21 cellular contexts compared by ENCODE assay signal in the genomic region with DNA sequence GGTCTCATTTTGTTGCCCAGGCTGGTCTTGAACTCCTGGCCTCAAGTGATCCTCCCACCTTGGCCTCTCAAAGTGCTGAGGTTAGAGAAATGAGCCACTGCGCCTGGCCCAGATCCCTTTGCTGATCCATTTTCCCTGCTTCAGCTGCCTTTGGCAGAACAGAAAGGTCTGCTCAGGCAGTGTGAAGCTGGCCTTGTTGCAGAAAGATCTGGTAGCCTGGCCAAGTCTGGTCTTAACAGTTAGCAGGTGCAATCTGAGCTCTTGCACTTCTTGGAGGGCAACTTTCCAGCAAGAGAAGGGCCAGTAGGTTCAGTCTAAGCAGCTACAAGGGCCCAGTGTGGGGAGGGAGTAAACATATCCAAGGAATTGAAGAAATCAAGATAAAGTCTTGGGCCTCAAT. TPM values are rescaled to one million over a fixed set of nuclear protein-coding genes. Genes with fewer than 3 reads are reported as not detected.
A peak's percentile ranks its signal among the peaks of the same experiment; 100 is the strongest.
DNase-seq lines count a peak whose midpoint lies in the region; ATAC-seq, FAIRE-seq and TF ChIP-seq lines count a peak whose summit lies in the region.
"Had no signal": no experiment of that assay in that cellular context is flagged by ENCODE, and none has a peak within 500 bp of the region (broad histone marks: within the 10 kb centered on the region; RNA-seq: fewer than 3 reads in every experiment).

No MANE protein-coding gene starts in this region.

- DNase-seq in G401 (ENCODE audit: low spot score) = peak; percentile 43
- DNase-seq in SJCRH30 = peak in 1 of 2 experiments; percentile 6
- no peak for DNase-seq in left lung
- peak in 1 of 2 donors; percentile 43 for DNase-seq in gastrocnemius medialis
- no peak for DNase-seq in NCI-H345 treated with DMSO at 0.1 percent for 48 hours (lab: John Stamatoyannopoulos, UW; ENCODE audit: unreplicated experiment)
- no peak for DNase-seq in DMS114 treated with DMSO at 0.1 percent for 48 hours (lab: John Stamatoyannopoulos, UW; ENCODE audit: unreplicated experiment)
- no peak for DNase-seq in stimulated activated naive CD8-positive, alpha-beta T cell treated with anti-CD3 and anti-CD28 coated beads, Interleukin-15, amount 100 ng/mL, for 72 hours
- no peak for DNase-seq in small intestine
- DNase-seq: activated CD4-positive, alpha-beta T cell treated with anti-CD3 and anti-CD28 coated beads for 4 hours; aorta; effector memory CD8-positive, alpha-beta T cell; naive thymus-derived CD4-positive, alpha-beta T cell; NCI-H1048; NCI-H1930; right cardiac atrium; stimulated activated CD4-positive, alpha-beta T cell treated with anti-CD3 and anti-CD28 coated beads, Interleukin-15, amount 100 ng/mL, for 24 hours had no signal

- TF ChIP-seq POLR2A in gastrocnemius medialis (IDR thresholded peaks at IDR 0.05) = no peak

- no peak overlapping the region for H3K4me3 Mint-ChIP-seq in stimulated activated naive CD8-positive, alpha-beta T cell treated with anti-CD3 and anti-CD28 coated beads, Interleukin-15, amount 100 ng/mL, for 72 hours
- H3K4me3 Mint-ChIP-seq: activated naive CD4-positive, alpha-beta T cell treated with anti-CD3 and anti-CD28 coated beads, Interleukin-2, amount 50 U/mL, for 24 hours; effector memory CD8-positive, alpha-beta T cell; memory B cell; naive thymus-derived CD4-positive, alpha-beta T cell; T-helper 1 cell treated with Interleukin-12 subunit alpha and Interleukin-12 subunit beta and Interleukin-4 antibody, amounts not matched to agents 30 μg/mL and 1 μg/mL, for 36 hours had no signal

- no peak overlapping the region for H3K27ac Mint-ChIP-seq in stimulated activated naive CD8-positive, alpha-beta T cell treated with anti-CD3 and anti-CD28 coated beads, Interleukin-15, amount 100 ng/mL, for 72 hours
- H3K27ac Mint-ChIP-seq: activated naive CD4-positive, alpha-beta T cell treated with anti-CD3 and anti-CD28 coated beads, Interleukin-2, amount 50 U/mL, for 24 hours; effector memory CD8-positive, alpha-beta T cell; naive thymus-derived CD4-positive, alpha-beta T cell; T-helper 1 cell treated with Interleukin-12 subunit alpha and Interleukin-12 subunit beta and Interleukin-4 antibody, amounts not matched to agents 30 μg/mL and 1 μg/mL, for 36 hours had no signal

- intact Hi-C loops in left lung (cut with DNase I) (no loop called here), gastrocnemius medialis (cut with DNase I; ENCODE audit: low total_unique reads) (no loop called here)

- WGBS in small intestine, 3 donors = 56 to 78% (median 57%) methylated on average over 1 of the region's 1 CpG

- H3K27ac ChIP-seq in SJCRH30 (peak overlapping the region; percentile 20; the same call in 1 of the 2 replicates), left lung (no peak overlapping the region), gastrocnemius medialis (no peak overlapping the region), small intestine (ENCODE audit: low read depth in 1 of 2, low read length in 1 of 2) (peak overlapping the region in 1 of 2 donors; percentile 55)
- H3K27ac ChIP-seq: esophagus muscularis mucosa had no signal

- H3K36me3 ChIP-seq in SJCRH30 = no peaks in the 10 kb centered on the region
- peaks cover 0 to 8% of the 10 kb centered on the region in 2 donors for H3K36me3 ChIP-seq in left lung
- no peaks in the 10 kb centered on the region for H3K36me3 ChIP-seq in gastrocnemius medialis
- no peaks in the 10 kb centered on the region for H3K36me3 ChIP-seq in small intestine (ENCODE audit: control insufficient read depth in 2 of 2, insufficient read depth in 2 of 2, low read length in 2 of 2)
- H3K36me3 ChIP-seq: esophagus muscularis mucosa had no signal

- H3K9me3 ChIP-seq in SJCRH30 (replicated peaks) (no peaks in the 10 kb centered on the region), left lung (no peaks in the 10 kb centered on the region), gastrocnemius medialis (no peaks in the 10 kb centered on the region), small intestine (ENCODE audit: control insufficient read depth, low read depth) (no peaks in the 10 kb centered on the region)
- H3K9me3 ChIP-seq: esophagus muscularis mucosa had no signal

- H3K27me3 Mint-ChIP-seq in stimulated activated naive CD8-positive, alpha-beta T cell treated with anti-CD3 and anti-CD28 coated beads, Interleukin-15, amount 100 ng/mL, for 72 hours = no peaks in the 10 kb centered on the region
- H3K27me3 Mint-ChIP-seq: activated naive CD4-positive, alpha-beta T cell treated with anti-CD3 and anti-CD28 coated beads, Interleukin-2, amount 50 U/mL, for 24 hours; effector memory CD8-positive, alpha-beta T cell; memory B cell; naive thymus-derived CD4-positive, alpha-beta T cell had no signal

- H3K27me3 ChIP-seq in SJCRH30 (no peaks in the 10 kb centered on the region), left lung (no peaks in the 10 kb centered on the region), gastrocnemius medialis (no peaks in the 10 kb centered on the region), small intestine (ENCODE audit: control insufficient read depth in 2 of 2, insufficient read depth in 2 of 2, low read length in 2 of 2) (no peaks in the 10 kb centered on the region)
- H3K27me3 ChIP-seq: esophagus muscularis mucosa had no signal

- H3K4me1 Mint-ChIP-seq in stimulated activated naive CD8-positive, alpha-beta T cell treated with anti-CD3 and anti-CD28 coated beads, Interleukin-15, amount 100 ng/mL, for 72 hours = peaks cover 16% of the 10 kb centered on the region

- H3K9me3 Mint-ChIP-seq in stimulated activated naive CD8-positive, alpha-beta T cell treated with anti-CD3 and anti-CD28 coated beads, Interleukin-15, amount 100 ng/mL, for 72 hours = no peaks in the 10 kb centered on the region
- H3K9me3 Mint-ChIP-seq: activated naive CD4-positive, alpha-beta T cell treated with anti-CD3 and anti-CD28 coated beads, Interleukin-2, amount 50 U/mL, for 24 hours; effector memory CD8-positive, alpha-beta T cell; memory B cell; T-helper 1 cell treated with Interleukin-12 subunit alpha and Interleukin-12 subunit beta and Interleukin-4 antibody, amounts not matched to agents 30 μg/mL and 1 μg/mL, for 36 hours had no signal

- FAIRE-seq in small intestine (lab: Jason Lieb, UNC) = no peak
- FAIRE-seq: HTR-8/SVneo had no signal

- ATAC-seq in left lung = peak; percentile 25
- ATAC-seq in gastrocnemius medialis = peak; percentile 58 to 60
- no peak for ATAC-seq in stimulated activated naive CD8-positive, alpha-beta T cell treated with anti-CD3 and anti-CD28 coated beads, Interleukin-15, amount 100 ng/mL, for 72 hours
- ATAC-seq: effector memory CD8-positive, alpha-beta T cell; naive thymus-derived CD4-positive, alpha-beta T cell had no signal

- in situ Hi-C loops in G401 (cut with HindIII; ENCODE audit: low sequenced_read_pairs) (no loop called here), gastrocnemius medialis (cut with MboI; ENCODE audit: low sequenced_read_pairs in 4 of 4) (no loop called here)

- no peak overlapping the region for H3K4me3 ChIP-seq in SJCRH30
- no peak overlapping the region for H3K4me3 ChIP-seq in left lung
- no peak overlapping the region for H3K4me3 ChIP-seq in gastrocnemius medialis
- no peak overlapping the region for H3K4me3 ChIP-seq in small intestine (ENCODE audit: low read depth in 1 of 2, low read length in 2 of 2)
- H3K4me3 ChIP-seq: esophagus muscularis mucosa had no signal

- no peak for TF ChIP-seq CTCF in left lung (IDR thresholded peaks at IDR 0.05)
- no peak for TF ChIP-seq CTCF in gastrocnemius medialis (IDR thresholded peaks at IDR 0.05 in 4 of 5, conservative IDR thresholded peaks at IDR 0.05 in 1 of 5)

- H3K4me1 ChIP-seq in SJCRH30 = peaks cover 17% of the 10 kb centered on the region
- H3K4me1 ChIP-seq in left lung = peaks cover 22 to 37% of the 10 kb centered on the region in 2 donors
- no peaks in the 10 kb centered on the region for H3K4me1 ChIP-seq in gastrocnemius medialis
- peaks cover 17 to 20% of the 10 kb centered on the region in 2 donors for H3K4me1 ChIP-seq in small intestine (ENCODE audit: control insufficient read depth in 2 of 2, insufficient read depth in 1 of 2, low read depth in 1 of 2, low read length in 1 of 2)

RNA-seq across cellular contexts. Expression of gene NEDD9, which starts 38.8 kb away (rescaled TPM):
- total RNA-seq in G401 (2014; rRNA removed; shearing (Covaris generic)) = 83.1 and 96.4 TPM in 2 replicates
- total RNA-seq in SJCRH30 (2014; rRNA removed; shearing (Covaris generic)) = 0.42 and 0.71 TPM in 2 replicates
- total RNA-seq in left lung = 100 to 1,000 TPM; 101 to 193 TPM
- 10 to 100 TPM; 19.8 to 49.4 (median 35.6) TPM for total RNA-seq in gastrocnemius medialis
- polyA plus RNA-seq in small intestine = 10 to 100 TPM; 13.6 to 15.1 (median 14.9) TPM

Comparison
In these comparisons a context has a peak if more than half of its experiments do, and no peak if none do; other contexts are left out.
1. RNA of gene NEDD9, which starts 38.8 kb away (total RNA-seq): 101 to 193 TPM in left lung, 83.1 to 96.4 TPM in G401 and 19.8 to 49.4 TPM in gastrocnemius medialis; 0.42 to 0.71 TPM in SJCRH30; every median in the first group is over 10 times any median in the second.